Comparison of ENCODE assay signal across 7 cellular contexts in the genomic region with DNA sequence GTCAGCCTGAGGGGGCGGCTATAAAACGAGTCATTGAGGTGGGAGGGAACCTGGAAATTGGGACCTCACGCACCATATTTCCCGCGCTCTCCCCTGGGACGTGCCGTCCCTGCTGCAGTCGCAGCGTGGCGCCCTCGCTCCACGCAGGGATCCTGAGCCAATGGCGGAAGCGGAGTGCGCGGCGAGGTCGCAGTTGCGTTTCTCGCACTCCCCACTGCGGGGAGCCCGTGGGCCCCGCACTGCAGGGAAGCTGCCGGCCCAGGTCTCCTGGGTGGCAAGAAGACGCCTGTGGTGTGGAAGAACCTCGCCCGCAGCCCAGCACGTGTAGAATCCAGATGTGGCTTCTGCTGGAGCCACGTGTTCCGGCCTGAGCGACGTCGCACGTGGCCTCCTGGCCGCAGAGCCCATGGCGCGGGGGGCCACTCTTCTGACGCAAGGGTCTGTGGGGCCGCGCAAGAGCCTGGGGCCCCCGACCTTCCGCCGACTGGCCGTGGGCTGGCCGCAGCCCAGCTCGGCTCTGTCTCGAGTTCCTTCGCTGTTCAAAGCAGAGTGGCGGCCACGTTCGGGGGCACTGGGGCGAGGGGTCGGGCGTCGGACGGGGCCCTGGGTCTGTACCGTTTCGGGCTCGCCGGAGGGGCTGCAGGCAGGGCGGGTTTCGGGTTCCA. TPM values are rescaled to one million over a fixed set of nuclear protein-coding genes. Genes with fewer than 3 reads are reported as not detected.
A peak's percentile ranks its signal among the peaks of the same experiment; 100 is the strongest.
DNase-seq lines count a peak whose midpoint lies in the region; ATAC-seq and TF ChIP-seq lines count a peak whose summit lies in the region.

No MANE protein-coding gene starts in this region.

- ATAC-seq in GM18498 (IDR thresholded peaks at IDR 0.05; ENCODE audit: unreplicated experiment) (peak; percentile 90), HG03196 (IDR thresholded peaks at IDR 0.05; ENCODE audit: unreplicated experiment) (peak; percentile 51), SK-N-SH treated with all-trans-retinoic acid at 6 μM for 48 hours (peak; percentile 80), left cardiac atrium (peak; percentile 78 to 80)

- TF ChIP-seq CTCF in retinal pigment epithelial cell (conservative IDR thresholded peaks at IDR 0.05; ENCODE audit: low read depth, low read length), result peak; percentile 89

- intact Hi-C loops in left cardiac atrium (cut with DNase I), result loop anchor here in 1 of 2 donors (10.0 kb wide), 1 partner anchor 323 kb away; no protein-coding TSS in a partner anchor

- peak; percentile 54 for DNase-seq in activated naive CD8-positive, alpha-beta T cell treated with anti-CD3 and anti-CD28 coated beads, Interleukin-2, amount 50 U/mL, for 16 hours (ENCODE audit: low read depth, low spot score)
- DNase-seq in left cardiac atrium (peak; percentile 67), retinal pigment epithelial cell (ENCODE audit: low read depth) (peak; percentile 19), SKM-1 (lab: John Stamatoyannopoulos, UW; ENCODE audit: unreplicated experiment) (no peak)

- H3K4me3 ChIP-seq in retinal pigment epithelial cell (ENCODE audit: low read length), result no peak overlapping the region

TF ChIP-seq in SK-N-SH treated with all-trans-retinoic acid at 6 μM for 48 hours, 23 proteins besides CTCF, POLR2A, EP300 and RAD21:
- TF ChIP-seq ESRRG (CRISPR knock-in tag; IDR thresholded peaks at IDR 0.05) (no peak), ZC3H10 (CRISPR knock-in tag; IDR thresholded peaks at IDR 0.05) (no peak), TCF4 (CRISPR knock-in tag; IDR thresholded peaks at IDR 0.05; ENCODE audit: borderline replicate concordance) (no peak), GLIS3 (CRISPR knock-in tag; IDR thresholded peaks at IDR 0.05) (no peak), ZNF70 (CRISPR knock-in tag; IDR thresholded peaks at IDR 0.05) (no peak), SNAI2 (CRISPR knock-in tag; IDR thresholded peaks at IDR 0.05) (no peak), CSDC2 (CRISPR knock-in tag; IDR thresholded peaks at IDR 0.05) (no peak), ZNF565 (CRISPR knock-in tag; conservative IDR thresholded peaks at IDR 0.05; ENCODE audit: low read depth) (no peak), ISL1 (CRISPR knock-in tag; IDR thresholded peaks at IDR 0.05) (no peak), ARNTL (CRISPR knock-in tag; IDR thresholded peaks at IDR 0.05; ENCODE audit: borderline replicate concordance, low read depth) (no peak), ZFP30 (CRISPR knock-in tag; IDR thresholded peaks at IDR 0.05) (no peak), OSR1 (CRISPR knock-in tag; IDR thresholded peaks at IDR 0.05) (no peak), ZNF8 (CRISPR knock-in tag; IDR thresholded peaks at IDR 0.05) (no peak)
- TF ChIP-seq, protein P1, sequence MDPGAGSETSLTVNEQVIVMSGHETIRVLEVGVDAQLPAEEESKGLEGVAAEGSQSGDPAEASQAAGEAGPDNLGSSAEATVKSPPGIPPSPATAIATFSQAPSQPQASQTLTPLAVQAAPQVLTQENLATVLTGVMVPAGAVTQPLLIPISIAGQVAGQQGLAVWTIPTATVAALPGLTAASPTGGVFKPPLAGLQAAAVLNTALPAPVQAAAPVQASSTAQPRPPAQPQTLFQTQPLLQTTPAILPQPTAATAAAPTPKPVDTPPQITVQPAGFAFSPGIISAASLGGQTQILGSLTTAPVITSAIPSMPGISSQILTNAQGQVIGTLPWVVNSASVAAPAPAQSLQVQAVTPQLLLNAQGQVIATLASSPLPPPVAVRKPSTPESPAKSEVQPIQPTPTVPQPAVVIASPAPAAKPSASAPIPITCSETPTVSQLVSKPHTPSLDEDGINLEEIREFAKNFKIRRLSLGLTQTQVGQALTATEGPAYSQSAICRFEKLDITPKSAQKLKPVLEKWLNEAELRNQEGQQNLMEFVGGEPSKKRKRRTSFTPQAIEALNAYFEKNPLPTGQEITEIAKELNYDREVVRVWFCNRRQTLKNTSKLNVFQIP (CRISPR knock-in tag; IDR thresholded peaks at IDR 0.05; ENCODE audit: borderline replicate concordance, low read depth), result no peak
- TF ChIP-seq, protein P2, sequence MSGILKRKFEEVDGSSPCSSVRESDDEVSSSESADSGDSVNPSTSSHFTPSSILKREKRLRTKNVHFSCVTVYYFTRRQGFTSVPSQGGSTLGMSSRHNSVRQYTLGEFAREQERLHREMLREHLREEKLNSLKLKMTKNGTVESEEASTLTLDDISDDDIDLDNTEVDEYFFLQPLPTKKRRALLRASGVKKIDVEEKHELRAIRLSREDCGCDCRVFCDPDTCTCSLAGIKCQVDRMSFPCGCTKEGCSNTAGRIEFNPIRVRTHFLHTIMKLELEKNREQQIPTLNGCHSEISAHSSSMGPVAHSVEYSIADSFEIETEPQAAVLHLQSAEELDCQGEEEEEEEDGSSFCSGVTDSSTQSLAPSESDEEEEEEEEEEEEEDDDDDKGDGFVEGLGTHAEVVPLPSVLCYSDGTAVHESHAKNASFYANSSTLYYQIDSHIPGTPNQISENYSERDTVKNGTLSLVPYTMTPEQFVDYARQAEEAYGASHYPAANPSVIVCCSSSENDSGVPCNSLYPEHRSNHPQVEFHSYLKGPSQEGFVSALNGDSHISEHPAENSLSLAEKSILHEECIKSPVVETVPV (CRISPR knock-in tag; IDR thresholded peaks at IDR 0.05), result no peak
- TF ChIP-seq, protein P3, sequence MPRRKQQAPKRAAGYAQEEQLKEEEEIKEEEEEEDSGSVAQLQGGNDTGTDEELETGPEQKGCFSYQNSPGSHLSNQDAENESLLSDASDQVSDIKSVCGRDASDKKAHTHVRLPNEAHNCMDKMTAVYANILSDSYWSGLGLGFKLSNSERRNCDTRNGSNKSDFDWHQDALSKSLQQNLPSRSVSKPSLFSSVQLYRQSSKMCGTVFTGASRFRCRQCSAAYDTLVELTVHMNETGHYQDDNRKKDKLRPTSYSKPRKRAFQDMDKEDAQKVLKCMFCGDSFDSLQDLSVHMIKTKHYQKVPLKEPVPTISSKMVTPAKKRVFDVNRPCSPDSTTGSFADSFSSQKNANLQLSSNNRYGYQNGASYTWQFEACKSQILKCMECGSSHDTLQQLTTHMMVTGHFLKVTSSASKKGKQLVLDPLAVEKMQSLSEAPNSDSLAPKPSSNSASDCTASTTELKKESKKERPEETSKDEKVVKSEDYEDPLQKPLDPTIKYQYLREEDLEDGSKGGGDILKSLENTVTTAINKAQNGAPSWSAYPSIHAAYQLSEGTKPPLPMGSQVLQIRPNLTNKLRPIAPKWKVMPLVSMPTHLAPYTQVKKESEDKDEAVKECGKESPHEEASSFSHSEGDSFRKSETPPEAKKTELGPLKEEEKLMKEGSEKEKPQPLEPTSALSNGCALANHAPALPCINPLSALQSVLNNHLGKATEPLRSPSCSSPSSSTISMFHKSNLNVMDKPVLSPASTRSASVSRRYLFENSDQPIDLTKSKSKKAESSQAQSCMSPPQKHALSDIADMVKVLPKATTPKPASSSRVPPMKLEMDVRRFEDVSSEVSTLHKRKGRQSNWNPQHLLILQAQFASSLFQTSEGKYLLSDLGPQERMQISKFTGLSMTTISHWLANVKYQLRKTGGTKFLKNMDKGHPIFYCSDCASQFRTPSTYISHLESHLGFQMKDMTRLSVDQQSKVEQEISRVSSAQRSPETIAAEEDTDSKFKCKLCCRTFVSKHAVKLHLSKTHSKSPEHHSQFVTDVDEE (CRISPR knock-in tag; IDR thresholded peaks at IDR 0.05), result no peak
- TF ChIP-seq, protein P4, sequence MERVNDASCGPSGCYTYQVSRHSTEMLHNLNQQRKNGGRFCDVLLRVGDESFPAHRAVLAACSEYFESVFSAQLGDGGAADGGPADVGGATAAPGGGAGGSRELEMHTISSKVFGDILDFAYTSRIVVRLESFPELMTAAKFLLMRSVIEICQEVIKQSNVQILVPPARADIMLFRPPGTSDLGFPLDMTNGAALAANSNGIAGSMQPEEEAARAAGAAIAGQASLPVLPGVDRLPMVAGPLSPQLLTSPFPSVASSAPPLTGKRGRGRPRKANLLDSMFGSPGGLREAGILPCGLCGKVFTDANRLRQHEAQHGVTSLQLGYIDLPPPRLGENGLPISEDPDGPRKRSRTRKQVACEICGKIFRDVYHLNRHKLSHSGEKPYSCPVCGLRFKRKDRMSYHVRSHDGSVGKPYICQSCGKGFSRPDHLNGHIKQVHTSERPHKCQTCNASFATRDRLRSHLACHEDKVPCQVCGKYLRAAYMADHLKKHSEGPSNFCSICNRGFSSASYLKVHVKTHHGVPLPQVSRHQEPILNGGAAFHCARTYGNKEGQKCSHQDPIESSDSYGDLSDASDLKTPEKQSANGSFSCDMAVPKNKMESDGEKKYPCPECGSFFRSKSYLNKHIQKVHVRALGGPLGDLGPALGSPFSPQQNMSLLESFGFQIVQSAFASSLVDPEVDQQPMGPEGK (CRISPR knock-in tag; IDR thresholded peaks at IDR 0.05; ENCODE audit: borderline replicate concordance), result no peak

RNA-seq across cellular contexts. Expression of a gene that starts 26.4 kb away (rescaled TPM):
- 10 to 100 TPM; 30.7 to 37.8 TPM for total RNA-seq in left cardiac atrium

RNA-seq across cellular contexts. Expression of a gene that starts 32.5 kb away (rescaled TPM):
- 100 to 1,000 TPM; 356 to 364 TPM for total RNA-seq in left cardiac atrium

RNA-seq across cellular contexts. Expression of a gene that starts 42.5 kb away (rescaled TPM):
- 10 to 100 TPM in 1 of 2 donors, 1 to 10 TPM in 1; 7.0 to 11.7 TPM for total RNA-seq in left cardiac atrium
